In genomic region chr1:204623365-204623893, GRCh38 we compare ENCODE assay signal across 1 cellular context.
A peak's percentile ranks its signal among the peaks of the same experiment; 100 is the strongest.
TF ChIP-seq lines count a peak whose summit lies in the region.

No MANE protein-coding gene starts in this region.

TF ChIP-seq in K562, 482 proteins besides CTCF, POLR2A, EP300 and RAD21 (continued from another document and continues in another):
- TF ChIP-seq ID3 (CRISPR knock-in tag; IDR thresholded peaks at IDR 0.05) (no peak), ID3 (tag; IDR thresholded peaks at IDR 0.05) (no peak), STAT5B (CRISPR knock-in tag; IDR thresholded peaks at IDR 0.05) (no peak), FOXJ2 (tag; IDR thresholded peaks at IDR 0.05) (no peak), CBX3 (IDR thresholded peaks at IDR 0.05; ENCODE audit: borderline replicate concordance in 1 of 2, low read length in 2 of 2) (peak in 1 of 2 experiments; percentile 49; a peak in 1 of 3 replicates), ZNF717 (CRISPR knock-in tag; IDR thresholded peaks at IDR 0.05) (no peak), ZNF668 (CRISPR knock-in tag; IDR thresholded peaks at IDR 0.05) (no peak), ZNF174 (CRISPR knock-in tag; IDR thresholded peaks at IDR 0.05) (no peak), NR1H2 (CRISPR knock-in tag; IDR thresholded peaks at IDR 0.05) (no peak), ZBTB34 (CRISPR knock-in tag; IDR thresholded peaks at IDR 0.05) (no peak), ATF7 (IDR thresholded peaks at IDR 0.05) (peak; percentile 60; the same call in 1 of the 2 replicates), CSDE1 (IDR thresholded peaks at IDR 0.05) (no peak), HLTF (IDR thresholded peaks at IDR 0.05) (no peak), RAD51 (IDR thresholded peaks at IDR 0.05; ENCODE audit: borderline replicate concordance, low read depth) (peak; percentile 68; the same call in 1 of the 2 replicates), ZNF121 (CRISPR knock-in tag; conservative IDR thresholded peaks at IDR 0.05) (no peak), E2F8 (IDR thresholded peaks at IDR 0.05; ENCODE audit: low read depth, partially characterized antibody) (no peak), PTTG1 (tag; IDR thresholded peaks at IDR 0.05; ENCODE audit: low read depth) (no peak), TFAP4 (CRISPR knock-in tag; IDR thresholded peaks at IDR 0.05; ENCODE audit: borderline replicate concordance) (peak; percentile 26; the same call in 1 of the 2 replicates), SMARCB1 (IDR thresholded peaks at IDR 0.05; ENCODE audit: insufficient read length, low read depth) (no peak), PRDM10 (IDR thresholded peaks at IDR 0.05; ENCODE audit: partially characterized antibody) (no peak), ZNF318 (IDR thresholded peaks at IDR 0.05; ENCODE audit: borderline replicate concordance in 1 of 2, low read depth in 1 of 2) (no peak), ZNF407 (IDR thresholded peaks at IDR 0.05; ENCODE audit: low read depth) (no peak)
